Comparison of ENCODE assay signal across 8 cellular contexts in genomic region chr18:49491534-49491856, GRCh38. TPM values are rescaled to one million over a fixed set of nuclear protein-coding genes. Genes with fewer than 3 reads are reported as not detected.
DNase-seq lines count a peak whose midpoint lies in the region; ATAC-seq and TF ChIP-seq lines count a peak whose summit lies in the region.

No MANE protein-coding gene starts in this region.

- H3K9me3 Mint-ChIP-seq in T-helper 2 cell treated with Interferon-gamma antibody and Interleukin-4, amounts not matched to agents 5 μg/mL and 100 μg/mL, for 36 hours: no peaks in the 10 kb centered on the region
- no peaks in the 10 kb centered on the region for H3K9me3 Mint-ChIP-seq in activated naive CD8-positive, alpha-beta T cell treated with anti-CD3 and anti-CD28 coated beads, Interleukin-2, amount 10 ng/mL, durations not matched to agents 7 days and 5 days

- no peaks in the 10 kb centered on the region for H3K27me3 ChIP-seq in left lung
- no peaks in the 10 kb centered on the region for H3K27me3 ChIP-seq in testis

- no peak for ATAC-seq in activated naive CD8-positive, alpha-beta T cell treated with anti-CD3 and anti-CD28 coated beads, Interleukin-2, amount 10 ng/mL, durations not matched to agents 7 days and 5 days (ENCODE audit: low read depth)
- ATAC-seq in left lung: no peak

- no peak for DNase-seq in T-helper 2 cell treated with Interferon-gamma antibody and Interleukin-4, amounts not matched to agents 5 μg/mL and 100 μg/mL, for 36 hours (ENCODE audit: low spot score)
- no peak for DNase-seq in T-helper 2 cell
- no peak for DNase-seq in activated naive CD8-positive, alpha-beta T cell treated with anti-CD3 and anti-CD28 coated beads, Interleukin-2, amount 10 ng/mL, durations not matched to agents 7 days and 5 days
- no peak for DNase-seq in left lung
- no peak for DNase-seq in testis
- no peak for DNase-seq in mesenteric fat pad (ENCODE audit: low spot score)
- no peak for DNase-seq in C1 segment of cervical spinal cord (lab: John Stamatoyannopoulos, UW)
- DNase-seq in NCI-H748 treated with DMSO at 0.1 percent for 48 hours (lab: John Stamatoyannopoulos, UW): no peak

- peaks cover 23 to 43% of the 10 kb centered on the region in 2 donors for H3K4me1 ChIP-seq in left lung
- H3K4me1 ChIP-seq in testis: peaks cover 5% of the 10 kb centered on the region

- H3K27me3 Mint-ChIP-seq in T-helper 2 cell treated with Interferon-gamma antibody and Interleukin-4, amounts not matched to agents 5 μg/mL and 100 μg/mL, for 36 hours (ENCODE audit: low read depth): peaks cover 8% of the 10 kb centered on the region
- no peaks in the 10 kb centered on the region for H3K27me3 Mint-ChIP-seq in activated naive CD8-positive, alpha-beta T cell treated with anti-CD3 and anti-CD28 coated beads, Interleukin-2, amount 10 ng/mL, durations not matched to agents 7 days and 5 days

- peak overlapping the region; percentile 73 to 85 for H3K4me3 ChIP-seq in left lung
- peak overlapping the region; percentile 75 to 99 for H3K4me3 ChIP-seq in testis

- 12 to 20% methylated on average over 7 of the region's 7 CpGs for WGBS in testis, 2 donors

- TF ChIP-seq CTCF in left lung (IDR thresholded peaks at IDR 0.05): no peak
- TF ChIP-seq CTCF in testis (IDR thresholded peaks at IDR 0.05): no peak

- intact Hi-C loops in left lung (cut with DNase I) (no loop called here), testis (cut with DNase I; ENCODE audit: low total_unique reads) (no loop called here)

- peaks cover 41% of the 10 kb centered on the region for H3K4me1 Mint-ChIP-seq in T-helper 2 cell treated with Interferon-gamma antibody and Interleukin-4, amounts not matched to agents 5 μg/mL and 100 μg/mL, for 36 hours (ENCODE audit: low read depth)
- peaks cover 44% of the 10 kb centered on the region for H3K4me1 Mint-ChIP-seq in activated naive CD8-positive, alpha-beta T cell treated with anti-CD3 and anti-CD28 coated beads, Interleukin-2, amount 10 ng/mL, durations not matched to agents 7 days and 5 days

- peak overlapping the region; percentile 89 to 93 for H3K27ac ChIP-seq in left lung
- peak overlapping the region; percentile 90 to 91 for H3K27ac ChIP-seq in testis

- H3K9me3 ChIP-seq in left lung: no peaks in the 10 kb centered on the region
- H3K9me3 ChIP-seq in testis: no peaks in the 10 kb centered on the region

- POLR2A ChIA-PET in activated naive CD8-positive, alpha-beta T cell treated with anti-CD3 and anti-CD28 coated beads, Interleukin-2, amount 10 ng/mL, durations not matched to agents 7 days and 5 days (lab: Charles Lee): no interaction called here

- peak overlapping the region; percentile 99 for H3K27ac Mint-ChIP-seq in T-helper 2 cell treated with Interferon-gamma antibody and Interleukin-4, amounts not matched to agents 5 μg/mL and 100 μg/mL, for 36 hours
- H3K27ac Mint-ChIP-seq in activated naive CD8-positive, alpha-beta T cell treated with anti-CD3 and anti-CD28 coated beads, Interleukin-2, amount 10 ng/mL, durations not matched to agents 7 days and 5 days: peak overlapping the region; percentile 98

- H3K36me3 ChIP-seq in left lung (peaks cover 7 to 39% of the 10 kb centered on the region in 2 donors), testis (ENCODE audit: low read depth, missing control alignments) (no peaks in the 10 kb centered on the region)

- H3K4me3 Mint-ChIP-seq in T-helper 2 cell treated with Interferon-gamma antibody and Interleukin-4, amounts not matched to agents 5 μg/mL and 100 μg/mL, for 36 hours: peak overlapping the region; percentile 99
- H3K4me3 Mint-ChIP-seq in activated naive CD8-positive, alpha-beta T cell treated with anti-CD3 and anti-CD28 coated beads, Interleukin-2, amount 10 ng/mL, durations not matched to agents 7 days and 5 days: peak overlapping the region; percentile 99

- no peak for TF ChIP-seq POLR2A in testis (IDR thresholded peaks at IDR 0.05)

- peaks cover 52% of the 10 kb centered on the region for H3K36me3 Mint-ChIP-seq in T-helper 2 cell treated with Interferon-gamma antibody and Interleukin-4, amounts not matched to agents 5 μg/mL and 100 μg/mL, for 36 hours (ENCODE audit: low read depth)
- H3K36me3 Mint-ChIP-seq in activated naive CD8-positive, alpha-beta T cell treated with anti-CD3 and anti-CD28 coated beads, Interleukin-2, amount 10 ng/mL, durations not matched to agents 7 days and 5 days: peaks cover 31% of the 10 kb centered on the region

RNA-seq across cellular contexts. Expression of gene RPL17, which starts 0.8 kb away (rescaled TPM):
- 1,000 to 10,000 TPM; 1,490 to 1,572 TPM for total RNA-seq in activated naive CD8-positive, alpha-beta T cell treated with anti-CD3 and anti-CD28 coated beads, Interleukin-2, amount 10 ng/mL, durations not matched to agents 7 days and 5 days
- total RNA-seq in left lung (1,000 to 10,000 TPM; 1,308 to 1,365 TPM), testis (100 to 1,000 TPM; 613 to 895 TPM), mesenteric fat pad (1,175 TPM)
- 1,060 TPM for polyA plus RNA-seq in testis (ENCODE audit: insufficient read depth, low read depth, low replicate concordance)

RNA-seq across cellular contexts. Expression of gene C18orf32, which starts 4.5 kb away (rescaled TPM):
- total RNA-seq in activated naive CD8-positive, alpha-beta T cell treated with anti-CD3 and anti-CD28 coated beads, Interleukin-2, amount 10 ng/mL, durations not matched to agents 7 days and 5 days: 10 to 100 TPM; 26.9 to 29.1 TPM
- 10 to 100 TPM; 65.2 to 78.6 TPM for total RNA-seq in left lung
- total RNA-seq in testis: 10 to 100 TPM; 51.0 to 60.6 TPM
- polyA plus RNA-seq in testis (ENCODE audit: insufficient read depth, low read depth, low replicate concordance): 80.9 TPM
- total RNA-seq in mesenteric fat pad: 46.5 TPM

RNA-seq across cellular contexts. Expression of gene DYM, which starts 31.1 kb away (rescaled TPM):
- total RNA-seq in activated naive CD8-positive, alpha-beta T cell treated with anti-CD3 and anti-CD28 coated beads, Interleukin-2, amount 10 ng/mL, durations not matched to agents 7 days and 5 days: 10 to 100 TPM; 60.4 to 69.6 TPM
- 10 to 100 TPM; 55.0 to 64.2 TPM for total RNA-seq in left lung
- 100 to 1,000 TPM in 1 of 2 donors, 10 to 100 TPM in 1; 61.3 to 104 TPM for total RNA-seq in testis
- polyA plus RNA-seq in testis (ENCODE audit: insufficient read depth, low read depth, low replicate concordance): 110 TPM
- 60.8 TPM for total RNA-seq in mesenteric fat pad
